In the genomic region with DNA sequence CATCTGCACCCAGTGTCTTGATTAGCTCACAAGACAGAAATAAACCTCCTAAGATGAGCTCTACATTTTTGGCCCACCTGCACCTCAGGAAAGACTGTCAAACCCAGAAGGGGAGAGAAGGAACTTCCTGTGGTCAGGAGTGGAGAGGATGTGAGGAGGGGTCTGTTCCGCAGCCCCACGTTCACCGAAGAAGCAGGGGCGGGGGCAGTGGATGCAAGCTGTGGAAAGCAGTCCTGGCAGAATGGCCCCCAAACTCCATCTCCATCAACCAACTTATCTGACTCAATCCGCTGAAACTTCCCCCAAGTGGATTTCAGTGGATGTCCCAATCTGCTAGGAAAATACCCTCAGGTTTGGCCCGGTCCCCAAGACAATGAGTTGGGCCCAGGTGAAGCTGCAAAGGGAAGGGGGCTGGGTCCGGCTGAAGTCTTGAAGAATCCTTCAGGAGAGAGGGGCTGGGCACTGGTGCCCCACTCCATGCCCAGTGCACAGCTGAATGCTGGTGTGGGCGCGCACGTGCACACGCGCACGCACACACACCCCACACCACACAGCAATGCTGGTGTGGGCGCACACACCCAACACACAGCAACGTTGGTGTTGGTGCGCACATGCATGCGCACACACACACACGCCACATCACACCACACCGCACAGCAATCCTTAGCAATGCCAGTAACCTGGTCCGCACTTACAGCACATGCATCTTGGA, we compare ENCODE assay signal across 17 cellular contexts.
DNase-seq lines count a peak whose midpoint lies in the region; ATAC-seq and TF ChIP-seq lines count a peak whose summit lies in the region.
"Had no signal": no experiment of that assay in that cellular context is flagged by ENCODE, and none has a peak within 500 bp of the region (broad histone marks: within the 10 kb centered on the region; RNA-seq: fewer than 3 reads in every experiment).

No MANE protein-coding gene starts in this region.

- 86 to 91% methylated on average over 20 of the region's 20 CpGs for WGBS in heart right ventricle, 2 donors
- WGBS in transverse colon (ENCODE audit: low coverage in 1 of 2), 2 donors: 88% methylated on average over 20 of the region's 20 CpGs; no CpG with 5 or more reads in 1 of the 2 donors
- WGBS in suprapubic skin: 91% methylated on average over 4 of the region's 20 CpGs

- H3K4me1 ChIP-seq in heart right ventricle (peaks cover 19 to 93% (median 57%) of the 10 kb centered on the region in 9 donors), transverse colon (peaks cover 8 to 58% (median 29%) of the 10 kb centered on the region in 4 donors), suprapubic skin (peaks cover 13% of the 10 kb centered on the region)
- no peaks in the 10 kb centered on the region for H3K4me1 ChIP-seq in naive thymus-derived CD4-positive, alpha-beta T cell (ENCODE audit: control insufficient read depth in 2 of 2, insufficient read depth in 2 of 2, low read length in 2 of 2)
- H3K4me1 ChIP-seq: thyroid gland had no signal

- POLR2A ChIA-PET in naive thymus-derived CD4-positive, alpha-beta T cell (lab: Charles Lee): no interaction called here

- no peak for TF ChIP-seq CTCF in heart right ventricle (IDR thresholded peaks at IDR 0.05)
- TF ChIP-seq CTCF in transverse colon (IDR thresholded peaks at IDR 0.05): no peak
- no peak for TF ChIP-seq CTCF in suprapubic skin (IDR thresholded peaks at IDR 0.05)

- in situ Hi-C loops in transverse colon (cut with MboI; ENCODE audit: low pct_ligation_motif_present in 1 of 4, low pct_unique_long_range_greater_than_20kb in 1 of 4, low sequenced_read_pairs in 3 of 4): loop anchor here in 1 of 4 donors (25.0 kb wide), 1 partner anchor 400 kb away; no protein-coding TSS in a partner anchor

- no peak overlapping the region for H3K4me3 ChIP-seq in heart right ventricle
- H3K4me3 ChIP-seq in naive thymus-derived CD4-positive, alpha-beta T cell (ENCODE audit: low read length): no peak overlapping the region
- no peak overlapping the region for H3K4me3 ChIP-seq in transverse colon
- no peak overlapping the region for H3K4me3 ChIP-seq in suprapubic skin
- H3K4me3 ChIP-seq: A549, MG63, spleen, thyroid gland had no signal

- ATAC-seq in heart right ventricle: no peak
- no peak for ATAC-seq in Right ventricle myocardium inferior
- ATAC-seq in naive thymus-derived CD4-positive, alpha-beta T cell: peak; percentile 19

- no peaks in the 10 kb centered on the region for H3K9me3 Mint-ChIP-seq in naive thymus-derived CD4-positive, alpha-beta T cell

- no peaks in the 10 kb centered on the region for H3K9me3 ChIP-seq in heart right ventricle
- no peaks in the 10 kb centered on the region for H3K9me3 ChIP-seq in naive thymus-derived CD4-positive, alpha-beta T cell (ENCODE audit: control insufficient read depth in 2 of 3, low read length in 3 of 3)
- no peaks in the 10 kb centered on the region for H3K9me3 ChIP-seq in transverse colon
- H3K9me3 ChIP-seq in suprapubic skin: no peaks in the 10 kb centered on the region
- H3K9me3 ChIP-seq: A549, MG63, spleen, thyroid gland had no signal

- TF ChIP-seq EP300 in transverse colon (IDR thresholded peaks at IDR 0.05; ENCODE audit: low read depth) (no peak), suprapubic skin (IDR thresholded peaks at IDR 0.05) (no peak)

- H3K27ac ChIP-seq in heart right ventricle (peak overlapping the region; percentile 36 to 79 (median 54)), cingulate gyrus (ENCODE audit: low read depth, low read length) (peak overlapping the region; percentile 30), transverse colon (peak overlapping the region in 3 of 4 donors; percentile 62 to 87 (median 76)), suprapubic skin (no peak overlapping the region)
- no peak overlapping the region for H3K27ac ChIP-seq in naive thymus-derived CD4-positive, alpha-beta T cell (ENCODE audit: low read depth, low read length)
- H3K27ac ChIP-seq: A549, parathyroid adenoma, spleen, thyroid gland had no signal

- H3K4me1 Mint-ChIP-seq in naive thymus-derived CD4-positive, alpha-beta T cell: peaks cover 0 to 23% (median 0%) of the 10 kb centered on the region in 7 donors

- no peaks in the 10 kb centered on the region for H3K27me3 Mint-ChIP-seq in naive thymus-derived CD4-positive, alpha-beta T cell

- H3K36me3 ChIP-seq in heart right ventricle (peaks cover 0 to 82% (median 21%) of the 10 kb centered on the region in 9 donors), transverse colon (peaks cover 0 to 20% (median 3%) of the 10 kb centered on the region in 4 donors), suprapubic skin (peaks cover 62% of the 10 kb centered on the region)
- H3K36me3 ChIP-seq in naive thymus-derived CD4-positive, alpha-beta T cell (ENCODE audit: control insufficient read depth in 2 of 3, insufficient read depth in 3 of 3, low read length in 3 of 3): peaks cover 0 to 50% (median 5%) of the 10 kb centered on the region in 3 experiments
- H3K36me3 ChIP-seq: MG63 had no signal

- H3K27me3 ChIP-seq in heart right ventricle (no peaks in the 10 kb centered on the region), transverse colon (no peaks in the 10 kb centered on the region), suprapubic skin (no peaks in the 10 kb centered on the region)
- H3K27me3 ChIP-seq in naive thymus-derived CD4-positive, alpha-beta T cell (ENCODE audit: control insufficient read depth in 2 of 2, insufficient read depth in 2 of 2, low read length in 2 of 2): no peaks in the 10 kb centered on the region
- H3K27me3 ChIP-seq: MG63, spleen, thyroid gland had no signal

- H3K36me3 Mint-ChIP-seq in naive thymus-derived CD4-positive, alpha-beta T cell: peaks cover 5 to 16% (median 9%) of the 10 kb centered on the region in 5 donors

- intact Hi-C loops in heart right ventricle (cut with DNase I) (loop anchor here in 4 of 10 donors (5.0 to 10.0 kb wide), 3 partner anchors 40 to 92 kb away; a partner anchor contains a TSS), Right ventricle myocardium inferior (cut with DNase I) (no loop called here), transverse colon (cut with DNase I; ENCODE audit: low total_unique reads) (loop anchor here (10.0 kb wide), 1 partner anchor 292 kb away; no protein-coding TSS in a partner anchor)
- intact Hi-C loops in naive thymus-derived CD4-positive, alpha-beta T cell (cut with micrococcal nuclease): no loop called here

- TF ChIP-seq POLR2A in transverse colon (IDR thresholded peaks at IDR 0.05): no peak
- no peak for TF ChIP-seq POLR2A in suprapubic skin (IDR thresholded peaks at IDR 0.05)

- no peak for DNase-seq in heart right ventricle
- no peak for DNase-seq in Right ventricle myocardium inferior (ENCODE audit: missing footprints)
- no peak for DNase-seq in naive thymus-derived CD4-positive, alpha-beta T cell
- DNase-seq in transverse colon: no peak
- no peak for DNase-seq in suprapubic skin (ENCODE audit: low spot score in 2 of 2)
- no peak for DNase-seq in midbrain (lab: John Stamatoyannopoulos, UW)
- DNase-seq in HT-29 (ENCODE audit: low spot score): no peak
- DNase-seq: activated gamma-delta T cell; DMS153; GF-D8; spleen; stimulated activated CD8-positive, alpha-beta memory T cell treated with anti-CD3 and anti-CD28 coated beads, Interleukin-4, amount 100 ng/mL, for 48 hours; thyroid gland had no signal

- H3K4me3 Mint-ChIP-seq in naive thymus-derived CD4-positive, alpha-beta T cell: no peak overlapping the region

- CTCF ChIA-PET in naive thymus-derived CD4-positive, alpha-beta T cell (lab: Charles Lee): interaction anchor here (0.6 kb wide), 1 partner anchor 404 kb away, joined by 3 read pairs; no protein-coding TSS in a partner anchor

- H3K27ac Mint-ChIP-seq in naive thymus-derived CD4-positive, alpha-beta T cell: no peak overlapping the region

Comparison
In these comparisons a context has a peak if more than half of its experiments do, and no peak if none do; other contexts are left out.
1. H3K27ac ChIP-seq: peak in heart right ventricle (10 of 10), cingulate gyrus (single experiment) and transverse colon (3 of 4); none in naive thymus-derived CD4-positive, alpha-beta T cell (single experiment) and suprapubic skin (single experiment).